In the genomic region with DNA sequence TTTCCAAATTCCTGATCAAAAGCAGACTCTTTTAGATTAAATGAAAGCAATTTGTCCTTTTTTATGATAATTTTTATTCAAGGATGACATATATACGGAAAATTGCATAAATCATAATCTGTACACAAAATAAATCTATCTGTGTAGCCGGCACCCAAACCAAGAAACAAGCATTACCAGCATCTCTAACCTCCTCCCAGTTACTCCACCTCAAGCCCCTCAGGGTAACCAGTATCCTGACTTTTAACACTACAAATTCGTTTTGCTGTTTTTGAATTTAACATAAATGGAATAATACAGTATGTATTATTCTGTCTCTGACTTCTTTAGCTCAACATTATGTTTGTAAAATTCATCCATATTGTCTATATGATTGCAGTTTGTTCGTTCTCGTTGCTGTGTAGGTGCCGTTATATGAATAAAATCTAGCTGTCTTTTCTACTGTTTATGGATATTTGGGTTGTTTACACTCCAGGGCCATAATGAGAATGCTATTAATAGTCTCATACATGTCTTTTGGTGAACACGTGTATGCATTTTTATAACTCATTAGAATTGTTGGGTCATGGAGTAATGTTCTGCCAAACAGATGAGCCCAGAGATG, we compare ENCODE assay signal across 28 cellular contexts. TPM values are rescaled to one million over a fixed set of nuclear protein-coding genes. Genes with fewer than 3 reads are reported as not detected.
"Had no signal": no experiment of that assay in that cellular context is flagged by ENCODE, and none has a peak within 500 bp of the region (broad histone marks: within the 10 kb centered on the region; RNA-seq: fewer than 3 reads in every experiment).

No MANE protein-coding gene starts in this region.

- H3K9me3 Mint-ChIP-seq: activated naive CD8-positive, alpha-beta T cell treated with anti-CD3 and anti-CD28 coated beads for 36 hours; dendritic cell treated with granulocyte-macrophage colony-stimulating factor and Interleukin-4, amounts not matched to agents 40 ng/mL and 50 ng/mL, for 4 days had no signal

- H3K36me3 Mint-ChIP-seq: activated naive CD8-positive, alpha-beta T cell treated with anti-CD3 and anti-CD28 coated beads for 36 hours had no signal

- ATAC-seq: left colon had no signal

- H3K9me3 ChIP-seq: neutrophil, sigmoid colon, upper lobe of left lung had no signal

- DNase-seq: activated CD4-positive, alpha-beta T cell treated with anti-CD3 and anti-CD28 coated beads for 1 hour; activated gamma-delta T cell treated with Interleukin-2 at 50 U/mL for 16 hours; activated naive CD8-positive, alpha-beta T cell treated with anti-CD3 and anti-CD28 coated beads for 36 hours; activated T-cell treated with anti-CD3 and anti-CD28 coated beads, Interleukin-2, amount 50 U/mL, for 1 hour; amniotic stem cell; effector CD4-positive, alpha-beta T cell; erythroblast; foreskin fibroblast; left colon; mesenchymal stem cell; sigmoid colon; stimulated activated CD4-positive, alpha-beta T cell treated with anti-CD3 and anti-CD28 coated beads, Interleukin-15, amount 100 ng/mL, for 24 hours; stimulated activated naive CD4-positive, alpha-beta T cell treated with Interleukin-2 at 50 U/mL for 16 hours; T-helper 1 cell; T-helper 9 cell; upper lobe of left lung had no signal

- H3K27ac Mint-ChIP-seq: activated naive CD8-positive, alpha-beta T cell treated with anti-CD3 and anti-CD28 coated beads for 36 hours had no signal

- H3K4me3 ChIP-seq: cardiac muscle cell, sigmoid colon, smooth muscle cell had no signal

- H3K4me3 Mint-ChIP-seq: activated naive CD8-positive, alpha-beta T cell treated with anti-CD3 and anti-CD28 coated beads for 36 hours; dendritic cell treated with granulocyte-macrophage colony-stimulating factor and Interleukin-4, amounts not matched to agents 40 ng/mL and 50 ng/mL, for 4 days had no signal

- H3K4me1 ChIP-seq: parathyroid adenoma had no signal

- H3K27ac ChIP-seq: cardiac muscle cell, neutrophil, parathyroid adenoma, sigmoid colon, upper lobe of left lung had no signal

RNA-seq across cellular contexts. Expression of a gene that starts 1.0 kb away (rescaled TPM):
- total RNA-seq: activated naive CD8-positive, alpha-beta T cell treated with anti-CD3 and anti-CD28 coated beads for 36 hours; cardiac muscle cell; fibroblast of lung; left colon; lower leg skin; mononuclear cell; myocyte; renal cortical epithelial cell; sigmoid colon; smooth muscle cell; subcutaneous adipose tissue had no signal
- polyA plus RNA-seq: cardiac muscle cell, fibroblast of lung, keratinocyte, sigmoid colon, smooth muscle cell had no signal

RNA-seq across cellular contexts. Expression of a gene that starts 54.5 kb away (rescaled TPM):
- total RNA-seq: activated naive CD8-positive, alpha-beta T cell treated with anti-CD3 and anti-CD28 coated beads for 36 hours; cardiac muscle cell; myocyte; sigmoid colon; smooth muscle cell had no signal
- polyA plus RNA-seq: cardiac muscle cell, smooth muscle cell had no signal
